In genomic region chr11:63611395-63611747, GRCh38 we compare ENCODE assay signal across 17 cellular contexts. TPM values are rescaled to one million over a fixed set of nuclear protein-coding genes. Genes with fewer than 3 reads are reported as not detected.
DNase-seq lines count a peak whose midpoint lies in the region; ATAC-seq and TF ChIP-seq lines count a peak whose summit lies in the region.
"Had no signal": no experiment of that assay in that cellular context is flagged by ENCODE, and none has a peak within 500 bp of the region (broad histone marks: within the 10 kb centered on the region; RNA-seq: fewer than 3 reads in every experiment).

No MANE protein-coding gene starts in this region.

- H3K27me3 ChIP-seq in rectal smooth muscle tissue (ENCODE audit: control insufficient read depth, insufficient read depth, low read length) (no peaks in the 10 kb centered on the region), esophagus squamous epithelium (peaks cover 0 to 13% (median 0%) of the 10 kb centered on the region in 4 donors)
- H3K27me3 ChIP-seq in CD8-positive, alpha-beta T cell (ENCODE audit: insufficient read depth, low read length), result no peaks in the 10 kb centered on the region
- H3K27me3 ChIP-seq: ovary, uterus had no signal

- no peak for TF ChIP-seq POLR2A in esophagus squamous epithelium (IDR thresholded peaks at IDR 0.05)

- WGBS in esophagus squamous epithelium, 2 donors, result 64 to 78% methylated on average over 1 of the region's 1 CpG

- no TSS peak for BruUV-seq in Calu3 (replicated peaks; lab: Mats Ljungman, UMichigan)

- no peak overlapping the region for H3K4me3 ChIP-seq in rectal smooth muscle tissue (ENCODE audit: low read length)
- H3K4me3 ChIP-seq in esophagus squamous epithelium, result no peak overlapping the region
- H3K4me3 ChIP-seq in CD8-positive, alpha-beta T cell (ENCODE audit: low read depth, low read length), result no peak overlapping the region
- H3K4me3 ChIP-seq: K562, ovary had no signal

- H3K27ac ChIP-seq in angular gyrus (ENCODE audit: low read depth, low read length) (peak overlapping the region; percentile 74), rectal smooth muscle tissue (ENCODE audit: low read depth, low read length) (peak overlapping the region; percentile 37), esophagus squamous epithelium (peak overlapping the region in 1 of 4 donors; percentile 60)
- H3K27ac ChIP-seq in CD8-positive, alpha-beta T cell (ENCODE audit: low read depth, low read length), result no peak overlapping the region
- H3K27ac ChIP-seq: epithelial cell of prostate had no signal

- DNase-seq in Calu3 (no peak), fibroblast of peridontal ligament (ENCODE audit: extremely low read depth) (peak; percentile 33), esophagus squamous epithelium (lab: John Stamatoyannopoulos, UW) (no peak), NCI-H446 treated with DMSO at 0.1 percent for 48 hours (lab: John Stamatoyannopoulos, UW) (no peak)
- DNase-seq in CD8-positive, alpha-beta T cell, result no peak
- DNase-seq: activated CD4-positive, alpha-beta T cell treated with anti-CD3 and anti-CD28 coated beads, Interleukin-2, amount 50 U/mL, for 1 hour; EL; NCI-H1048; uterus had no signal

- H3K4me1 ChIP-seq in rectal smooth muscle tissue (ENCODE audit: control insufficient read depth, insufficient read depth, low read length) (peaks cover 3% of the 10 kb centered on the region), esophagus squamous epithelium (peaks cover 4 to 54% (median 18%) of the 10 kb centered on the region in 3 donors)
- no peaks in the 10 kb centered on the region for H3K4me1 ChIP-seq in CD8-positive, alpha-beta T cell (ENCODE audit: insufficient read depth, low read length)

- no peak overlapping the region for H3K9ac ChIP-seq in rectal smooth muscle tissue (ENCODE audit: low read length)

- no peak for TF ChIP-seq CTCF in Calu3 (IDR thresholded peaks at IDR 0.05; ENCODE audit: unreplicated experiment)
- no peak for TF ChIP-seq CTCF in esophagus squamous epithelium (IDR thresholded peaks at IDR 0.05)
- TF ChIP-seq CTCF in CD8-positive, alpha-beta T cell (IDR thresholded peaks at IDR 0.05), result no peak

- H3K9me3 ChIP-seq in esophagus squamous epithelium, result no peaks in the 10 kb centered on the region
- H3K9me3 ChIP-seq in CD8-positive, alpha-beta T cell (ENCODE audit: low read length), result no peaks in the 10 kb centered on the region
- H3K9me3 ChIP-seq: ovary, uterus had no signal

- H3K9me3 Mint-ChIP-seq in Calu3 (ENCODE audit: low read depth, unreplicated experiment), result no peaks in the 10 kb centered on the region
- H3K9me3 Mint-ChIP-seq in CD8-positive, alpha-beta T cell, result no peaks in the 10 kb centered on the region

- POLR2A ChIA-PET in CD8-positive, alpha-beta T cell (lab: Charles Lee), result no interaction called here

- H3K36me3 ChIP-seq in rectal smooth muscle tissue (ENCODE audit: control insufficient read depth, insufficient read depth, low read length), result no peaks in the 10 kb centered on the region
- no peaks in the 10 kb centered on the region for H3K36me3 ChIP-seq in esophagus squamous epithelium
- no peaks in the 10 kb centered on the region for H3K36me3 ChIP-seq in CD8-positive, alpha-beta T cell (ENCODE audit: insufficient read depth, low read length)
- H3K36me3 ChIP-seq: ovary, uterus had no signal

- CTCF ChIA-PET in Calu3 (lab: Charles Lee), result no interaction called here
- CTCF ChIA-PET in CD8-positive, alpha-beta T cell (lab: Charles Lee), result no interaction called here

- H3K27me3 Mint-ChIP-seq in Calu3 (ENCODE audit: unreplicated experiment), result no peaks in the 10 kb centered on the region
- H3K27me3 Mint-ChIP-seq in CD8-positive, alpha-beta T cell (ENCODE audit: low read depth), result no peaks in the 10 kb centered on the region
- H3K27me3 Mint-ChIP-seq: activated naive CD8-positive, alpha-beta T cell had no signal

- intact Hi-C loops in Calu3 (cut with micrococcal nuclease; ENCODE audit: unreplicated experiment) (loop anchor here (2.0 to 5.0 kb wide), 2 partner anchors 44 to 81 kb away; no protein-coding TSS in a partner anchor), esophagus squamous epithelium (cut with DNase I) (no loop called here)
- intact Hi-C loops in CD8-positive, alpha-beta T cell (cut with DNase I, micrococcal nuclease), result loop anchor here (5.0 kb wide), 3 partner anchors 44 to 74 kb away; partner anchors contain the start of gene PLAAT4 (in 1 of the 2)

- peak overlapping the region; percentile 92 for H3K4me3 Mint-ChIP-seq in Calu3 (ENCODE audit: low read depth, unreplicated experiment)
- no peak overlapping the region for H3K4me3 Mint-ChIP-seq in CD8-positive, alpha-beta T cell
- H3K4me3 Mint-ChIP-seq: activated naive CD8-positive, alpha-beta T cell had no signal

- peak overlapping the region; percentile 92 for H3K27ac Mint-ChIP-seq in Calu3 (ENCODE audit: unreplicated experiment)
- H3K27ac Mint-ChIP-seq in CD8-positive, alpha-beta T cell, result no peak overlapping the region
- H3K27ac Mint-ChIP-seq: activated naive CD8-positive, alpha-beta T cell had no signal

- ATAC-seq in GM21619 (IDR thresholded peaks at IDR 0.05; ENCODE audit: unreplicated experiment), result no peak
- no peak for ATAC-seq in CD8-positive, alpha-beta T cell
- ATAC-seq: K562 had no signal

- peaks cover 50% of the 10 kb centered on the region for H3K4me1 Mint-ChIP-seq in Calu3 (ENCODE audit: low read depth, unreplicated experiment)
- peaks cover 21% of the 10 kb centered on the region for H3K4me1 Mint-ChIP-seq in CD8-positive, alpha-beta T cell (ENCODE audit: low read depth)

- peaks cover 82% of the 10 kb centered on the region for H3K36me3 Mint-ChIP-seq in Calu3 (ENCODE audit: insufficient read depth, unreplicated experiment)
- H3K36me3 Mint-ChIP-seq in CD8-positive, alpha-beta T cell, result no peaks in the 10 kb centered on the region
- H3K36me3 Mint-ChIP-seq: activated naive CD8-positive, alpha-beta T cell had no signal

RNA-seq across cellular contexts. Expression of gene PLAAT3, which starts 2.9 kb away (rescaled TPM):
- total RNA-seq in Calu3 (2022) (261 and 297 TPM in 2 replicates), esophagus squamous epithelium (10 to 100 TPM in 1 of 4 donors, 1 to 10 TPM in 2, under 1 TPM in 1; 0.57 to 15.4 (median 4.5) TPM)
- total RNA-seq in CD8-positive, alpha-beta T cell, result 1 to 10 TPM; 5.0 to 5.9 TPM

RNA-seq across cellular contexts. Expression of gene PLAAT2, which starts 48.2 kb away (rescaled TPM):
- 7.3 and 9.5 TPM in 2 replicates for total RNA-seq in Calu3 (2022)
- under 1 TPM in 1 of 4 donors, not detected in 3; 0.47 TPM for total RNA-seq in esophagus squamous epithelium
- under 1 TPM in 1 of 2 experiments, not detected in 1; 0.47 TPM for total RNA-seq in CD8-positive, alpha-beta T cell
- total RNA-seq: K562, mononuclear cell, uterus had no signal

RNA-seq across cellular contexts. Expression of gene ATL3, which starts 59.8 kb away (rescaled TPM):
- total RNA-seq in Calu3 (2022) (43.6 and 52.2 TPM in 2 replicates), esophagus squamous epithelium (10 to 100 TPM; 39.1 to 79.7 (median 55.3) TPM)
- 10 to 100 TPM; 11.6 to 11.8 TPM for total RNA-seq in CD8-positive, alpha-beta T cell

Comparison
In these comparisons a context has a peak if more than half of its experiments do, and no peak if none do; other contexts are left out.
1. RNA of gene PLAAT3, which starts 2.9 kb away (total RNA-seq): 261 to 297 TPM in Calu3; 5.0 to 5.9 TPM in CD8-positive, alpha-beta T cell and 0.57 to 15.4 TPM in esophagus squamous epithelium; every median in the first group is over 10 times any median in the second.